Comparison of ENCODE assay signal across 8 cellular contexts in the genomic region with DNA sequence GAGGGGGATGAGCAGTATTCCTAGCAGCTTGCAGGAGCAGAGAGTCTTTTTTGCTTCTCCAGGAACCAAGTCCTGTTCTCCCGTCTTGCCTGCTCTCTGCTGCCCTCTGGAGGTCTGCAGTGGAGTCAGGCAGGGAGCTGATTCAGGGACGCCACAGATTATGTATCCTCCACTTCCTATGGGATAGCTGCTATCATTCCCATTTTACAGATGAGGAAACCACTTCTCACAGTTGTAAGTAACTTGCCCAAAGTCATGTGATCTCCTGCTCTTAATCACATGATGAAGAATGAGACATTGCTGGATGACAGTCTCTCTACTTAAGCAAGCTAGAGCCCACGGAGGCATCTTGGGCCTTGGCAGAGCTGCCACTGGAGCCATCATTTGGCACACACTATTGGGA. TPM values are rescaled to one million over a fixed set of nuclear protein-coding genes. Genes with fewer than 3 reads are reported as not detected.
DNase-seq lines count a peak whose midpoint lies in the region; ATAC-seq lines count a peak whose summit lies in the region.

No MANE protein-coding gene starts in this region.

- DNase-seq in COLO668 (lab: John Stamatoyannopoulos, UW; ENCODE audit: unreplicated experiment) (peak; percentile 71), epidermal melanocyte (ENCODE audit: insufficient read length, low spot score) (peak; percentile 57), mucosa of gallbladder (ENCODE audit: low spot score) (peak; percentile 70)
- DNase-seq in NK-92 treated with Interleukin-12 subunit alpha and Interleukin-12 subunit beta, amount 100 ng/mL, for 24 hours (lab: John Stamatoyannopoulos, UW): peak; percentile 43
- peak; percentile 36 for DNase-seq in activated CD8-positive, alpha-beta memory T cell treated with anti-CD3 and anti-CD28 coated beads, Interleukin-2, amount 50 U/mL, for 1 hour (ENCODE audit: extremely low read depth)
- peak; percentile 31 to 60 for DNase-seq in stimulated activated CD8-positive, alpha-beta memory T cell treated with anti-CD3 and anti-CD28 coated beads, Interleukin-4, amount 100 ng/mL, for 4 hours (ENCODE audit: low read depth in 2 of 2, low spot score in 1 of 2)

- peak; percentile 50 for ATAC-seq in HG03280 (IDR thresholded peaks at IDR 0.05; ENCODE audit: unreplicated experiment)
- no peak for ATAC-seq in HG02588 (IDR thresholded peaks at IDR 0.05; ENCODE audit: unreplicated experiment)

RNA-seq across cellular contexts. Expression of a gene that starts 8.3 kb away (rescaled TPM):
- total RNA-seq in mucosa of gallbladder: 4.7 TPM

RNA-seq across cellular contexts. Expression of a gene that starts 45.2 kb away (rescaled TPM):
- total RNA-seq in mucosa of gallbladder: 171 TPM
